1 cellular context compared by ENCODE assay signal in the genomic region with DNA sequence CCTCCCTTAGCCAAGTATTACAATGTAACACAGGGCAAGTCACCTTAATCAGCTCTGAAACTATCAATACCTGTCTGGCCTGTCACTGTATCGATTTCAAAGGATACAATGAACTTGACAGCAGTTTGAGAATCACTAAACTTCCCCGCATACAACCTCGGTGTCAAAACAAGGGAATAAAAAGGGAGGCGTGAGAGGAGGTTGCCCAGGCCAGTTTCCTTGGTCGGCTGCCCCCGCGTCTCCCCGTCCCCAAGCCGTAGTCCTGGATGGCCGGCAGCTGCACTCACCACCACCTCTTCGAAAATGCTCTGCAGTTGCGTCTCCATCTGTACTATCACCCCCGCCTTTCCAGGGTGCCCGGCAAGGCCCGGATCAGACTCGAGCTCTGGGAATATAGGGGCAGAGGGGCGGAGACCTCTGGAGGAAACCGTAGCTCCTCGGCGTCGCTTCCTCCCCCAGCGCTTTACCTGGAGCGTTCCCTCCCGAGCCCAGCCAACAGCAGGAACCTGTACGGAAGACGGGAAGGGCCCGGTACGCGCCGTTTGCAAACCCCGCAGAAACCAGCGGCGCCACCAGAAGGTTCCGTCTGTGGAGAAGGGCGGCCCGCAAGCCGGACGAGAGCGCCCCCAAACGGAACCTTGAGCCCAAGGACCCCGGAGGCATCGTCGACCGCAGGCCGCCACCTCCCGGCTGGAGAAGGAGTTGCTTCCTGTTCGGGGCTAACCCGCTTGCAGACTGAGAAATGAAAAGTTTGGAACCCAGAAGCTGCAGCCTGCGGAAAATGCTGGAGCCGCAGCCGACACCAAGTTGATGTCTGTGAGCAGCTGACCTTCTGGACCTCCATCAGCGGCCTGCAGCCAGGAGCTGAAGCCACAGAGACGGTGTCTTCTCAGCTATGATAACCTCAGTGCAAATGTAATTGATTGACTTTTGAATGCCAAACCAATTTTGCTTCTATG.
TF ChIP-seq lines count a peak whose summit lies in the region.

TSS of gene MED23 (minus strand) at position 519 of the 959 bp plus-strand sequence. CDS start at position 326, 193 bp downstream.

TF ChIP-seq in HEK293, 187 proteins besides CTCF, POLR2A, EP300 and RAD21 (continued from another document and continues in another):
- TF ChIP-seq, protein P1, sequence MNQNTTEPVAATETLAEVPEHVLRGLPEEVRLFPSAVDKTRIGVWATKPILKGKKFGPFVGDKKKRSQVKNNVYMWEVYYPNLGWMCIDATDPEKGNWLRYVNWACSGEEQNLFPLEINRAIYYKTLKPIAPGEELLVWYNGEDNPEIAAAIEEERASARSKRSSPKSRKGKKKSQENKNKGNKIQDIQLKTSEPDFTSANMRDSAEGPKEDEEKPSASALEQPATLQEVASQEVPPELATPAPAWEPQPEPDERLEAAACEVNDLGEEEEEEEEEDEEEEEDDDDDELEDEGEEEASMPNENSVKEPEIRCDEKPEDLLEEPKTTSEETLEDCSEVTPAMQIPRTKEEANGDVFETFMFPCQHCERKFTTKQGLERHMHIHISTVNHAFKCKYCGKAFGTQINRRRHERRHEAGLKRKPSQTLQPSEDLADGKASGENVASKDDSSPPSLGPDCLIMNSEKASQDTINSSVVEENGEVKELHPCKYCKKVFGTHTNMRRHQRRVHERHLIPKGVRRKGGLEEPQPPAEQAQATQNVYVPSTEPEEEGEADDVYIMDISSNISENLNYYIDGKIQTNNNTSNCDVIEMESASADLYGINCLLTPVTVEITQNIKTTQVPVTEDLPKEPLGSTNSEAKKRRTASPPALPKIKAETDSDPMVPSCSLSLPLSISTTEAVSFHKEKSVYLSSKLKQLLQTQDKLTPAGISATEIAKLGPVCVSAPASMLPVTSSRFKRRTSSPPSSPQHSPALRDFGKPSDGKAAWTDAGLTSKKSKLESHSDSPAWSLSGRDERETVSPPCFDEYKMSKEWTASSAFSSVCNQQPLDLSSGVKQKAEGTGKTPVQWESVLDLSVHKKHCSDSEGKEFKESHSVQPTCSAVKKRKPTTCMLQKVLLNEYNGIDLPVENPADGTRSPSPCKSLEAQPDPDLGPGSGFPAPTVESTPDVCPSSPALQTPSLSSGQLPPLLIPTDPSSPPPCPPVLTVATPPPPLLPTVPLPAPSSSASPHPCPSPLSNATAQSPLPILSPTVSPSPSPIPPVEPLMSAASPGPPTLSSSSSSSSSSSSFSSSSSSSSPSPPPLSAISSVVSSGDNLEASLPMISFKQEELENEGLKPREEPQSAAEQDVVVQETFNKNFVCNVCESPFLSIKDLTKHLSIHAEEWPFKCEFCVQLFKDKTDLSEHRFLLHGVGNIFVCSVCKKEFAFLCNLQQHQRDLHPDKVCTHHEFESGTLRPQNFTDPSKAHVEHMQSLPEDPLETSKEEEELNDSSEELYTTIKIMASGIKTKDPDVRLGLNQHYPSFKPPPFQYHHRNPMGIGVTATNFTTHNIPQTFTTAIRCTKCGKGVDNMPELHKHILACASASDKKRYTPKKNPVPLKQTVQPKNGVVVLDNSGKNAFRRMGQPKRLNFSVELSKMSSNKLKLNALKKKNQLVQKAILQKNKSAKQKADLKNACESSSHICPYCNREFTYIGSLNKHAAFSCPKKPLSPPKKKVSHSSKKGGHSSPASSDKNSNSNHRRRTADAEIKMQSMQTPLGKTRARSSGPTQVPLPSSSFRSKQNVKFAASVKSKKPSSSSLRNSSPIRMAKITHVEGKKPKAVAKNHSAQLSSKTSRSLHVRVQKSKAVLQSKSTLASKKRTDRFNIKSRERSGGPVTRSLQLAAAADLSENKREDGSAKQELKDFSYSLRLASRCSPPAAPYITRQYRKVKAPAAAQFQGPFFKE (tag by site-specific recombination; IDR thresholded peaks at IDR 0.05; ENCODE audit: borderline replicate concordance) = no peak
- TF ChIP-seq ZNF221 (tag by site-specific recombination; IDR thresholded peaks at IDR 0.05; ENCODE audit: borderline replicate concordance) = peak; percentile 93; the same call in 1 of the 2 replicates
- peak; percentile 46; the same call in 1 of the 2 replicates for TF ChIP-seq ZNF302 (tag by site-specific recombination; IDR thresholded peaks at IDR 0.05; ENCODE audit: low read depth)
- peak; percentile 99 for TF ChIP-seq ZBTB7A (tag by site-specific recombination; IDR thresholded peaks at IDR 0.05; ENCODE audit: low read depth)
- TF ChIP-seq ZNF423 (tag by site-specific recombination; IDR thresholded peaks at IDR 0.05) = no peak
- TF ChIP-seq KLF8 (tag by site-specific recombination; IDR thresholded peaks at IDR 0.05) = peak; percentile 98
- TF ChIP-seq KLF16 (tag by site-specific recombination; IDR thresholded peaks at IDR 0.05) = peak; percentile 98
- TF ChIP-seq GLI4 (tag by site-specific recombination; IDR thresholded peaks at IDR 0.05) = peak; percentile 99
- TF ChIP-seq, protein P2, sequence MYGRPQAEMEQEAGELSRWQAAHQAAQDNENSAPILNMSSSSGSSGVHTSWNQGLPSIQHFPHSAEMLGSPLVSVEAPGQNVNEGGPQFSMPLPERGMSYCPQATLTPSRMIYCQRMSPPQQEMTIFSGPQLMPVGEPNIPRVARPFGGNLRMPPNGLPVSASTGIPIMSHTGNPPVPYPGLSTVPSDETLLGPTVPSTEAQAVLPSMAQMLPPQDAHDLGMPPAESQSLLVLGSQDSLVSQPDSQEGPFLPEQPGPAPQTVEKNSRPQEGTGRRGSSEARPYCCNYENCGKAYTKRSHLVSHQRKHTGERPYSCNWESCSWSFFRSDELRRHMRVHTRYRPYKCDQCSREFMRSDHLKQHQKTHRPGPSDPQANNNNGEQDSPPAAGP (tag by site-specific recombination; IDR thresholded peaks at IDR 0.05) = peak; percentile 97
- no peak for TF ChIP-seq ZNF155 (tag by site-specific recombination; IDR thresholded peaks at IDR 0.05)
- no peak for TF ChIP-seq ZNF18 (tag by site-specific recombination; IDR thresholded peaks at IDR 0.05)
- TF ChIP-seq, protein P3, sequence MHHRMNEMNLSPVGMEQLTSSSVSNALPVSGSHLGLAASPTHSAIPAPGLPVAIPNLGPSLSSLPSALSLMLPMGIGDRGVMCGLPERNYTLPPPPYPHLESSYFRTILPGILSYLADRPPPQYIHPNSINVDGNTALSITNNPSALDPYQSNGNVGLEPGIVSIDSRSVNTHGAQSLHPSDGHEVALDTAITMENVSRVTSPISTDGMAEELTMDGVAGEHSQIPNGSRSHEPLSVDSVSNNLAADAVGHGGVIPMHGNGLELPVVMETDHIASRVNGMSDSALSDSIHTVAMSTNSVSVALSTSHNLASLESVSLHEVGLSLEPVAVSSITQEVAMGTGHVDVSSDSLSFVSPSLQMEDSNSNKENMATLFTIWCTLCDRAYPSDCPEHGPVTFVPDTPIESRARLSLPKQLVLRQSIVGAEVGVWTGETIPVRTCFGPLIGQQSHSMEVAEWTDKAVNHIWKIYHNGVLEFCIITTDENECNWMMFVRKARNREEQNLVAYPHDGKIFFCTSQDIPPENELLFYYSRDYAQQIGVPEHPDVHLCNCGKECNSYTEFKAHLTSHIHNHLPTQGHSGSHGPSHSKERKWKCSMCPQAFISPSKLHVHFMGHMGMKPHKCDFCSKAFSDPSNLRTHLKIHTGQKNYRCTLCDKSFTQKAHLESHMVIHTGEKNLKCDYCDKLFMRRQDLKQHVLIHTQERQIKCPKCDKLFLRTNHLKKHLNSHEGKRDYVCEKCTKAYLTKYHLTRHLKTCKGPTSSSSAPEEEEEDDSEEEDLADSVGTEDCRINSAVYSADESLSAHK (tag by site-specific recombination; IDR thresholded peaks at IDR 0.05) = peak; percentile 83
- TF ChIP-seq ZNF501 (tag by site-specific recombination; IDR thresholded peaks at IDR 0.05) = peak; percentile 100
- no peak for TF ChIP-seq ZNF777 (tag by site-specific recombination; IDR thresholded peaks at IDR 0.05; ENCODE audit: borderline replicate concordance)
- TF ChIP-seq KLF10 (tag by site-specific recombination; IDR thresholded peaks at IDR 0.05) = peak; percentile 79; the same call in 1 of the 2 replicates
- TF ChIP-seq KLF7 (tag by site-specific recombination; IDR thresholded peaks at IDR 0.05; ENCODE audit: borderline replicate concordance) = peak; percentile 94
- TF ChIP-seq PRDM1 (tag by site-specific recombination; IDR thresholded peaks at IDR 0.05) = no peak
- TF ChIP-seq ZNF561 (tag by site-specific recombination; IDR thresholded peaks at IDR 0.05; ENCODE audit: borderline replicate concordance) = peak; percentile 99
- peak; percentile 79 for TF ChIP-seq ZNF239 (tag by site-specific recombination; IDR thresholded peaks at IDR 0.05)
- TF ChIP-seq GLIS1 (tag by site-specific recombination; IDR thresholded peaks at IDR 0.05) = peak; percentile 40; the same call in 1 of the 2 replicates
- TF ChIP-seq ZNF426 (tag by site-specific recombination; IDR thresholded peaks at IDR 0.05) = no peak
- no peak for TF ChIP-seq ZNF169 (tag by site-specific recombination; IDR thresholded peaks at IDR 0.05)
- no peak for TF ChIP-seq ZBTB1 (tag by site-specific recombination; IDR thresholded peaks at IDR 0.05)
- peak; percentile 99 for TF ChIP-seq ZSCAN5A (tag by site-specific recombination; IDR thresholded peaks at IDR 0.05)
- TF ChIP-seq ZNF157 (tag by site-specific recombination; IDR thresholded peaks at IDR 0.05) = no peak
- no peak for TF ChIP-seq BCL11A (tag by site-specific recombination; IDR thresholded peaks at IDR 0.05; ENCODE audit: low read depth)
- no peak; the same call in 1 of the 2 replicates for TF ChIP-seq ZNF133 (tag by site-specific recombination; IDR thresholded peaks at IDR 0.05)
- no peak for TF ChIP-seq ZNF202 (tag by site-specific recombination; IDR thresholded peaks at IDR 0.05; ENCODE audit: borderline replicate concordance)
- TF ChIP-seq ZNF391 (tag by site-specific recombination; IDR thresholded peaks at IDR 0.05; ENCODE audit: borderline replicate concordance, low read depth) = peak; percentile 98; the same call in 1 of the 2 replicates
- no peak for TF ChIP-seq ZNF530 (tag by site-specific recombination; IDR thresholded peaks at IDR 0.05; ENCODE audit: low read depth)
- no peak for TF ChIP-seq ZNF645 (tag by site-specific recombination; IDR thresholded peaks at IDR 0.05)
- peak; percentile 72; the same call in 1 of the 2 replicates for TF ChIP-seq ZNF121 (tag by site-specific recombination; IDR thresholded peaks at IDR 0.05)
- TF ChIP-seq SP2 (tag by site-specific recombination; IDR thresholded peaks at IDR 0.05) = peak; percentile 84
- TF ChIP-seq ZNF248 (tag by site-specific recombination; IDR thresholded peaks at IDR 0.05) = no peak
- TF ChIP-seq SALL2 (tag by site-specific recombination; IDR thresholded peaks at IDR 0.05; ENCODE audit: borderline replicate concordance) = peak; percentile 87; the same call in 1 of the 2 replicates
- TF ChIP-seq ZNF660 (tag by site-specific recombination; IDR thresholded peaks at IDR 0.05) = peak; percentile 100
- 0 out of 2 replicates have a peak, but pooled peaks have one; percentile 29 for TF ChIP-seq ZNF19 (tag by site-specific recombination; IDR thresholded peaks at IDR 0.05; ENCODE audit: low read depth)
- TF ChIP-seq ZNF223 (tag by site-specific recombination; IDR thresholded peaks at IDR 0.05) = no peak
- TF ChIP-seq ZNF629 (tag by site-specific recombination; IDR thresholded peaks at IDR 0.05) = peak; percentile 89
- no peak for TF ChIP-seq ZNF768 (tag by site-specific recombination; IDR thresholded peaks at IDR 0.05)
- TF ChIP-seq YY1 (tag by site-specific recombination; IDR thresholded peaks at IDR 0.05) = peak; percentile 91
- no peak for TF ChIP-seq ZNF670 (tag by site-specific recombination; IDR thresholded peaks at IDR 0.05; ENCODE audit: low read depth)
- peak; percentile 85 for TF ChIP-seq ZBTB8A (tag by site-specific recombination; IDR thresholded peaks at IDR 0.05)
- TF ChIP-seq, protein P4, sequence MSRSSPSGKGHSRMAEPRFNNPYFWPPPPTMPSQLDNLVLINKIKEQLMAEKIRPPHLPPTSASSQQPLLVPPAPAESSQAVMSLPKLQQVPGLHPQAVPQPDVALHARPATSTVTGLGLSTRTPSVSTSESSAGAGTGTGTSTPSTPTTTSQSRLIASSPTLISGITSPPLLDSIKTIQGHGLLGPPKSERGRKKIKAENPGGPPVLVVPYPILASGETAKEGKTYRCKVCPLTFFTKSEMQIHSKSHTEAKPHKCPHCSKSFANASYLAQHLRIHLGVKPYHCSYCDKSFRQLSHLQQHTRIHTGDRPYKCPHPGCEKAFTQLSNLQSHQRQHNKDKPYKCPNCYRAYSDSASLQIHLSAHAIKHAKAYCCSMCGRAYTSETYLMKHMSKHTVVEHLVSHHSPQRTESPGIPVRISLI (tag by site-specific recombination; IDR thresholded peaks at IDR 0.05) = peak; percentile 38; the same call in 1 of the 2 replicates
- TF ChIP-seq ZFP3 (tag by site-specific recombination; IDR thresholded peaks at IDR 0.05; ENCODE audit: low read depth) = no peak; the same call in 1 of the 2 replicates
- 0 out of 2 replicates have a peak, but pooled peaks have one; percentile 32 for TF ChIP-seq ZNF16 (tag by site-specific recombination; IDR thresholded peaks at IDR 0.05; ENCODE audit: low read depth)
- TF ChIP-seq ZNF2 (tag by site-specific recombination; IDR thresholded peaks at IDR 0.05) = peak; percentile 99
- TF ChIP-seq ZBTB48 (tag by site-specific recombination; IDR thresholded peaks at IDR 0.05) = peak; percentile 72; the same call in 1 of the 2 replicates
- TF ChIP-seq WT1 (tag by site-specific recombination; IDR thresholded peaks at IDR 0.05) = peak; percentile 57
- peak; percentile 93 for TF ChIP-seq ZNF366 (tag by site-specific recombination; conservative IDR thresholded peaks at IDR 0.05)
